In the genomic region with DNA sequence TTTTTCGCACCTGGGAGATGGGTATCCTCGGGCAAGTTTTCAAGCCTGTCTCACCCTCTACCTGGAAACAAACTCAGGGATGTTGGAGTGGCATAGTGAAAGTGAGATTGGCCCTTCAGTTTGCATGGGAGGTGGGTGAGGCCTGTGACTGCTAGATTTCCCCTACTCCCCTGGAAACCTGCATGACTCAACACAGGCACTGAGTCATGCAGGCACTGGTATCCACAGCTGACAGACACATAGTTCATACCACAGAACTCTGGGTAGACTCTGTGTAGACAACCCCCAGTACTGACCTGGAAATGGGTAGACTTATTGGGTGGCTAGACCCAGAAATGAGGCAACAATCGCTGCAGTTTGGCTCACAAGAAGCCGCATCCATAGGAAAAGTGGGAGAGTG, we compare ENCODE assay signal across 18 cellular contexts.
DNase-seq lines count a peak whose midpoint lies in the region; ATAC-seq and TF ChIP-seq lines count a peak whose summit lies in the region.
"Had no signal": no experiment of that assay in that cellular context is flagged by ENCODE, and none has a peak within 500 bp of the region (broad histone marks: within the 10 kb centered on the region; RNA-seq: fewer than 3 reads in every experiment).

No MANE protein-coding gene starts in this region.

- H3K4me3 Mint-ChIP-seq in activated naive CD4-positive, alpha-beta T cell treated with anti-CD3 and anti-CD28 coated beads, Interleukin-2, amount 10 ng/mL, durations not matched to agents 7 days and 5 days: no peak overlapping the region
- peak overlapping the region; percentile 21 to 43 for H3K4me3 Mint-ChIP-seq in stimulated activated naive CD8-positive, alpha-beta T cell treated with anti-CD3 and anti-CD28 coated beads, Interleukin-15, amount 100 ng/mL, for 72 hours

- ATAC-seq in HG03442 (IDR thresholded peaks at IDR 0.05; ENCODE audit: unreplicated experiment) (peak; percentile 98), HG02571 (IDR thresholded peaks at IDR 0.05; ENCODE audit: unreplicated experiment) (no peak), GM21360 (IDR thresholded peaks at IDR 0.05; ENCODE audit: unreplicated experiment) (no peak)
- ATAC-seq in stimulated activated naive CD8-positive, alpha-beta T cell treated with anti-CD3 and anti-CD28 coated beads, Interleukin-15, amount 100 ng/mL, for 72 hours: peak; percentile 100

- TF ChIP-seq CTCF in epithelial cell of esophagus (IDR thresholded peaks at IDR 0.05; ENCODE audit: insufficient read depth, low read depth, low read length, missing control alignments): no peak

- peaks cover 2% of the 10 kb centered on the region for H3K4me1 Mint-ChIP-seq in activated naive CD4-positive, alpha-beta T cell treated with anti-CD3 and anti-CD28 coated beads, Interleukin-2, amount 10 ng/mL, durations not matched to agents 7 days and 5 days
- H3K4me1 Mint-ChIP-seq in stimulated activated naive CD8-positive, alpha-beta T cell treated with anti-CD3 and anti-CD28 coated beads, Interleukin-15, amount 100 ng/mL, for 72 hours: peaks cover 13% of the 10 kb centered on the region

- H3K4me3 ChIP-seq in epithelial cell of esophagus (ENCODE audit: low read length): no peak overlapping the region
- H3K4me3 ChIP-seq: ascending aorta, MG63, ovary, SJCRH30, smooth muscle cell, transverse colon had no signal

- H3K27me3 Mint-ChIP-seq in activated naive CD4-positive, alpha-beta T cell treated with anti-CD3 and anti-CD28 coated beads, Interleukin-2, amount 10 ng/mL, durations not matched to agents 7 days and 5 days: no peaks in the 10 kb centered on the region
- no peaks in the 10 kb centered on the region for H3K27me3 Mint-ChIP-seq in stimulated activated naive CD8-positive, alpha-beta T cell treated with anti-CD3 and anti-CD28 coated beads, Interleukin-15, amount 100 ng/mL, for 72 hours

- H3K9me3 Mint-ChIP-seq in activated naive CD4-positive, alpha-beta T cell treated with anti-CD3 and anti-CD28 coated beads, Interleukin-2, amount 10 ng/mL, durations not matched to agents 7 days and 5 days: peaks cover 5% of the 10 kb centered on the region
- H3K9me3 Mint-ChIP-seq in stimulated activated naive CD8-positive, alpha-beta T cell treated with anti-CD3 and anti-CD28 coated beads, Interleukin-15, amount 100 ng/mL, for 72 hours: peaks cover 7 to 34% of the 10 kb centered on the region in 2 donors

- no peak overlapping the region for H3K27ac Mint-ChIP-seq in activated naive CD4-positive, alpha-beta T cell treated with anti-CD3 and anti-CD28 coated beads, Interleukin-2, amount 10 ng/mL, durations not matched to agents 7 days and 5 days
- H3K27ac Mint-ChIP-seq in stimulated activated naive CD8-positive, alpha-beta T cell treated with anti-CD3 and anti-CD28 coated beads, Interleukin-15, amount 100 ng/mL, for 72 hours: peak overlapping the region in 1 of 2 donors; percentile 75

- DNase-seq in activated naive CD4-positive, alpha-beta T cell treated with Interleukin-2 at 50 U/mL for 16 hours: peak; percentile 7
- DNase-seq in activated naive CD4-positive, alpha-beta T cell treated with anti-CD3 and anti-CD28 coated beads, Interleukin-2, amount 10 ng/mL, durations not matched to agents 7 days and 5 days: no peak
- DNase-seq in epithelial cell of esophagus (ENCODE audit: low read depth): peak; percentile 27
- peak; percentile 10 to 75 for DNase-seq in stimulated activated naive CD8-positive, alpha-beta T cell treated with anti-CD3 and anti-CD28 coated beads, Interleukin-15, amount 100 ng/mL, for 72 hours
- no peak for DNase-seq in HPDE6-E6E7 (ENCODE audit: extremely low spot score)
- DNase-seq: activated T-cell treated with anti-CD3 and anti-CD28 coated beads, Interleukin-2, amount 50 U/mL, for 1 hour; cortex of kidney; hippocampal formation; MG63; NCI-H2171; ovary; SJCRH30; transverse colon had no signal

- CTCF ChIA-PET in activated naive CD4-positive, alpha-beta T cell treated with anti-CD3 and anti-CD28 coated beads, Interleukin-2, amount 10 ng/mL, durations not matched to agents 7 days and 5 days (lab: Charles Lee): no interaction called here

- peaks cover 3% of the 10 kb centered on the region for H3K36me3 Mint-ChIP-seq in activated naive CD4-positive, alpha-beta T cell treated with anti-CD3 and anti-CD28 coated beads, Interleukin-2, amount 10 ng/mL, durations not matched to agents 7 days and 5 days

Comparison
In these comparisons a context has a peak if more than half of its experiments do, and no peak if none do; other contexts are left out.
1. DNase-seq: peak in activated naive CD4-positive, alpha-beta T cell treated with Interleukin-2 at 50 U/mL for 16 hours (single experiment), epithelial cell of esophagus (single experiment) and stimulated activated naive CD8-positive, alpha-beta T cell treated with anti-CD3 and anti-CD28 coated beads, Interleukin-15, amount 100 ng/mL, for 72 hours (2 of 2); none in activated naive CD4-positive, alpha-beta T cell treated with anti-CD3 and anti-CD28 coated beads, Interleukin-2, amount 10 ng/mL, durations not matched to agents 7 days and 5 days (single experiment) and HPDE6-E6E7 (single experiment).
2. ATAC-seq: peak in HG03442 (single experiment) and stimulated activated naive CD8-positive, alpha-beta T cell treated with anti-CD3 and anti-CD28 coated beads, Interleukin-15, amount 100 ng/mL, for 72 hours (single experiment); none in HG02571 (single experiment) and GM21360 (single experiment).